In genomic region chr3:69160107-69160506, GRCh38 we compare ENCODE assay signal across 15 cellular contexts. TPM values are rescaled to one million over a fixed set of nuclear protein-coding genes. Genes with fewer than 3 reads are reported as not detected.
DNase-seq lines count a peak whose midpoint lies in the region; ATAC-seq and TF ChIP-seq lines count a peak whose summit lies in the region.
"Had no signal": no experiment of that assay in that cellular context is flagged by ENCODE, and none has a peak within 500 bp of the region (broad histone marks: within the 10 kb centered on the region; RNA-seq: fewer than 3 reads in every experiment).

No MANE protein-coding gene starts in this region.

- TF ChIP-seq CTCF in activated CD8-positive, alpha-beta T cell treated with anti-CD3 and anti-CD28 coated beads for 36 hours (IDR thresholded peaks at IDR 0.05) = no peak
- no peak for TF ChIP-seq CTCF in natural killer cell (IDR thresholded peaks at IDR 0.05)

- CTCF ChIA-PET in activated CD8-positive, alpha-beta T cell treated with anti-CD3 and anti-CD28 coated beads for 36 hours (lab: Charles Lee) = interaction anchor here (0.7 to 12.1 kb wide), 16 partner anchors 10 to 265 kb away, joined by 3 to 404 read pairs (median 11); no protein-coding TSS in a partner anchor
- CTCF ChIA-PET in activated CD8-positive, alpha-beta T cell treated with anti-CD3 and anti-CD28 coated beads, Interleukin-2, amount 10 ng/mL, durations not matched to agents 7 days and 5 days (lab: Charles Lee) = interaction anchor here (1.4 to 7.2 kb wide), 12 partner anchors 37 to 264 kb away, joined by 3 to 315 read pairs (median 20); partner anchors contain the start of gene LMOD3

- peaks cover 5% of the 10 kb centered on the region for H3K27me3 Mint-ChIP-seq in activated CD8-positive, alpha-beta T cell treated with anti-CD3 and anti-CD28 coated beads for 36 hours
- H3K27me3 Mint-ChIP-seq in activated CD8-positive, alpha-beta T cell treated with anti-CD3 and anti-CD28 coated beads, Interleukin-2, amount 10 ng/mL, durations not matched to agents 7 days and 5 days (ENCODE audit: low read depth) = peaks cover 7% of the 10 kb centered on the region
- peaks cover 0 to 10% of the 10 kb centered on the region in 2 donors for H3K27me3 Mint-ChIP-seq in natural killer cell treated with Interleukin-12 subunit alpha and Interleukin-12 subunit beta and Interleukin-15 and Interleukin-18, amount 100 ng/mL, for 72 hours
- H3K27me3 Mint-ChIP-seq in natural killer cell (ENCODE audit: low read depth in 2 of 2) = no peaks in the 10 kb centered on the region

- no peak for DNase-seq in activated CD8-positive, alpha-beta T cell treated with anti-CD3 and anti-CD28 coated beads for 36 hours
- no peak for DNase-seq in activated CD8-positive, alpha-beta T cell treated with anti-CD3 and anti-CD28 coated beads, Interleukin-2, amount 10 ng/mL, durations not matched to agents 7 days and 5 days
- no peak for DNase-seq in natural killer cell treated with Interleukin-12 subunit alpha and Interleukin-12 subunit beta and Interleukin-15 and Interleukin-18, amount 100 ng/mL, for 72 hours (ENCODE audit: low spot score)
- DNase-seq in natural killer cell (no peak), NCI-H2029 (lab: John Stamatoyannopoulos, UW) (no peak)
- no peak for DNase-seq in stimulated activated effector memory CD8-positive, alpha-beta T cell treated with anti-CD3 and anti-CD28 coated beads, Interleukin-12 subunit alpha, Interleukin-12 subunit beta, amount 100 ng/mL, for 72 hours (ENCODE audit: low spot score in 2 of 2)
- no peak for DNase-seq in stimulated activated CD4-positive, alpha-beta T cell treated with anti-CD3 and anti-CD28 coated beads, Interleukin-12 subunit alpha, Interleukin-12 subunit beta, amount 100 ng/mL, for 4 hours
- DNase-seq: 8988T; AML-193; Caco-2; CD8-positive, alpha-beta memory T cell; H9 had no signal

- no peak overlapping the region for H3K4me3 Mint-ChIP-seq in activated CD8-positive, alpha-beta T cell treated with anti-CD3 and anti-CD28 coated beads for 36 hours
- no peak overlapping the region for H3K4me3 Mint-ChIP-seq in activated CD8-positive, alpha-beta T cell treated with anti-CD3 and anti-CD28 coated beads, Interleukin-2, amount 10 ng/mL, durations not matched to agents 7 days and 5 days
- peak overlapping the region; percentile 63 for H3K4me3 Mint-ChIP-seq in natural killer cell treated with Interleukin-12 subunit alpha and Interleukin-12 subunit beta and Interleukin-15 and Interleukin-18, amount 100 ng/mL, for 72 hours
- no peak overlapping the region for H3K4me3 Mint-ChIP-seq in natural killer cell
- peak overlapping the region; percentile 44 for H3K4me3 Mint-ChIP-seq in stimulated activated effector memory CD8-positive, alpha-beta T cell treated with anti-CD3 and anti-CD28 coated beads, Interleukin-12 subunit alpha, Interleukin-12 subunit beta, amount 100 ng/mL, for 72 hours
- H3K4me3 Mint-ChIP-seq: CD8-positive, alpha-beta memory T cell; GM23338; H9 had no signal

- no peak overlapping the region for H3K27ac Mint-ChIP-seq in activated CD8-positive, alpha-beta T cell treated with anti-CD3 and anti-CD28 coated beads for 36 hours
- no peak overlapping the region for H3K27ac Mint-ChIP-seq in activated CD8-positive, alpha-beta T cell treated with anti-CD3 and anti-CD28 coated beads, Interleukin-2, amount 10 ng/mL, durations not matched to agents 7 days and 5 days
- H3K27ac Mint-ChIP-seq in natural killer cell treated with Interleukin-12 subunit alpha and Interleukin-12 subunit beta and Interleukin-15 and Interleukin-18, amount 100 ng/mL, for 72 hours = no peak overlapping the region
- H3K27ac Mint-ChIP-seq in natural killer cell = no peak overlapping the region
- H3K27ac Mint-ChIP-seq in stimulated activated effector memory CD8-positive, alpha-beta T cell treated with anti-CD3 and anti-CD28 coated beads, Interleukin-12 subunit alpha, Interleukin-12 subunit beta, amount 100 ng/mL, for 72 hours = no peak overlapping the region
- H3K27ac Mint-ChIP-seq: CD8-positive, alpha-beta memory T cell; GM23338; H9 had no signal

- intact Hi-C loops in activated CD8-positive, alpha-beta T cell treated with anti-CD3 and anti-CD28 coated beads for 36 hours (cut with micrococcal nuclease) = loop anchor here (5.0 kb wide), 3 partner anchors 37 to 267 kb away; partner anchors contain the start of gene LMOD3
- intact Hi-C loops in natural killer cell (cut with micrococcal nuclease) = no loop called here

- peaks cover 18% of the 10 kb centered on the region for H3K4me1 Mint-ChIP-seq in activated CD8-positive, alpha-beta T cell treated with anti-CD3 and anti-CD28 coated beads for 36 hours (ENCODE audit: low read depth)
- peaks cover 11% of the 10 kb centered on the region for H3K4me1 Mint-ChIP-seq in activated CD8-positive, alpha-beta T cell treated with anti-CD3 and anti-CD28 coated beads, Interleukin-2, amount 10 ng/mL, durations not matched to agents 7 days and 5 days (ENCODE audit: low read depth)
- peaks cover 8 to 11% of the 10 kb centered on the region in 2 donors for H3K4me1 Mint-ChIP-seq in natural killer cell treated with Interleukin-12 subunit alpha and Interleukin-12 subunit beta and Interleukin-15 and Interleukin-18, amount 100 ng/mL, for 72 hours (ENCODE audit: low read depth in 2 of 2)
- peaks cover 0 to 6% of the 10 kb centered on the region in 2 donors for H3K4me1 Mint-ChIP-seq in natural killer cell
- H3K4me1 Mint-ChIP-seq in stimulated activated effector memory CD8-positive, alpha-beta T cell treated with anti-CD3 and anti-CD28 coated beads, Interleukin-12 subunit alpha, Interleukin-12 subunit beta, amount 100 ng/mL, for 72 hours = peaks cover 20% of the 10 kb centered on the region

- no peaks in the 10 kb centered on the region for H3K36me3 Mint-ChIP-seq in activated CD8-positive, alpha-beta T cell treated with anti-CD3 and anti-CD28 coated beads for 36 hours (ENCODE audit: low read depth)
- no peaks in the 10 kb centered on the region for H3K36me3 Mint-ChIP-seq in activated CD8-positive, alpha-beta T cell treated with anti-CD3 and anti-CD28 coated beads, Interleukin-2, amount 10 ng/mL, durations not matched to agents 7 days and 5 days (ENCODE audit: low read depth)
- no peaks in the 10 kb centered on the region for H3K36me3 Mint-ChIP-seq in natural killer cell treated with Interleukin-12 subunit alpha and Interleukin-12 subunit beta and Interleukin-15 and Interleukin-18, amount 100 ng/mL, for 72 hours
- H3K36me3 Mint-ChIP-seq in natural killer cell = no peaks in the 10 kb centered on the region
- no peaks in the 10 kb centered on the region for H3K36me3 Mint-ChIP-seq in stimulated activated effector memory CD8-positive, alpha-beta T cell treated with anti-CD3 and anti-CD28 coated beads, Interleukin-12 subunit alpha, Interleukin-12 subunit beta, amount 100 ng/mL, for 72 hours
- H3K36me3 Mint-ChIP-seq: CD8-positive, alpha-beta memory T cell had no signal

- H3K9me3 Mint-ChIP-seq in activated CD8-positive, alpha-beta T cell treated with anti-CD3 and anti-CD28 coated beads for 36 hours = no peaks in the 10 kb centered on the region
- no peaks in the 10 kb centered on the region for H3K9me3 Mint-ChIP-seq in activated CD8-positive, alpha-beta T cell treated with anti-CD3 and anti-CD28 coated beads, Interleukin-2, amount 10 ng/mL, durations not matched to agents 7 days and 5 days (ENCODE audit: insufficient read depth)
- H3K9me3 Mint-ChIP-seq in natural killer cell treated with Interleukin-12 subunit alpha and Interleukin-12 subunit beta and Interleukin-15 and Interleukin-18, amount 100 ng/mL, for 72 hours = no peaks in the 10 kb centered on the region
- H3K9me3 Mint-ChIP-seq in natural killer cell = no peaks in the 10 kb centered on the region
- no peaks in the 10 kb centered on the region for H3K9me3 Mint-ChIP-seq in stimulated activated effector memory CD8-positive, alpha-beta T cell treated with anti-CD3 and anti-CD28 coated beads, Interleukin-12 subunit alpha, Interleukin-12 subunit beta, amount 100 ng/mL, for 72 hours
- H3K9me3 Mint-ChIP-seq: CD8-positive, alpha-beta memory T cell; GM23338; H9 had no signal

- peak; percentile 60 for ATAC-seq in activated CD8-positive, alpha-beta T cell treated with anti-CD3 and anti-CD28 coated beads for 36 hours
- ATAC-seq in activated CD8-positive, alpha-beta T cell treated with anti-CD3 and anti-CD28 coated beads, Interleukin-2, amount 10 ng/mL, durations not matched to agents 7 days and 5 days = no peak
- peak in 1 of 2 donors; percentile 47 for ATAC-seq in natural killer cell treated with Interleukin-12 subunit alpha and Interleukin-12 subunit beta and Interleukin-15 and Interleukin-18, amount 100 ng/mL, for 72 hours
- ATAC-seq in natural killer cell = no peak
- peak; percentile 57 for ATAC-seq in stimulated activated effector memory CD8-positive, alpha-beta T cell treated with anti-CD3 and anti-CD28 coated beads, Interleukin-12 subunit alpha, Interleukin-12 subunit beta, amount 100 ng/mL, for 72 hours
- ATAC-seq: GM23338, HepG2 had no signal

- POLR2A ChIA-PET in activated CD8-positive, alpha-beta T cell treated with anti-CD3 and anti-CD28 coated beads for 36 hours (lab: Charles Lee) = interaction anchor here (0.9 to 1.1 kb wide), 3 partner anchors 76 to 145 kb away, joined by 3 read pairs; no protein-coding TSS in a partner anchor
- POLR2A ChIA-PET in activated CD8-positive, alpha-beta T cell treated with anti-CD3 and anti-CD28 coated beads, Interleukin-2, amount 10 ng/mL, durations not matched to agents 7 days and 5 days (lab: Charles Lee) = no interaction called here

RNA-seq across cellular contexts. Expression of gene LMOD3, which starts 37.7 kb away (rescaled TPM):
- total RNA-seq in activated CD8-positive, alpha-beta T cell treated with anti-CD3 and anti-CD28 coated beads for 36 hours = not detected
- total RNA-seq in activated CD8-positive, alpha-beta T cell treated with anti-CD3 and anti-CD28 coated beads, Interleukin-2, amount 10 ng/mL, durations not matched to agents 7 days and 5 days = not detected
- total RNA-seq in natural killer cell treated with Interleukin-12 subunit alpha and Interleukin-12 subunit beta and Interleukin-15 and Interleukin-18, amount 100 ng/mL, for 72 hours = not detected
- not detected for total RNA-seq in natural killer cell
- total RNA-seq: Caco-2; CD8-positive, alpha-beta memory T cell; Daoy; GM23338; H9; HepG2 had no signal

Comparison
In these comparisons a context has a peak if more than half of its experiments do, and no peak if none do; other contexts are left out.
1. ATAC-seq: peak in activated CD8-positive, alpha-beta T cell treated with anti-CD3 and anti-CD28 coated beads for 36 hours (single experiment) and stimulated activated effector memory CD8-positive, alpha-beta T cell treated with anti-CD3 and anti-CD28 coated beads, Interleukin-12 subunit alpha, Interleukin-12 subunit beta, amount 100 ng/mL, for 72 hours (single experiment); none in activated CD8-positive, alpha-beta T cell treated with anti-CD3 and anti-CD28 coated beads, Interleukin-2, amount 10 ng/mL, durations not matched to agents 7 days and 5 days (single experiment) and natural killer cell (0 of 3).
2. H3K4me3 Mint-ChIP-seq: peak in natural killer cell treated with Interleukin-12 subunit alpha and Interleukin-12 subunit beta and Interleukin-15 and Interleukin-18, amount 100 ng/mL, for 72 hours (single experiment) and stimulated activated effector memory CD8-positive, alpha-beta T cell treated with anti-CD3 and anti-CD28 coated beads, Interleukin-12 subunit alpha, Interleukin-12 subunit beta, amount 100 ng/mL, for 72 hours (single experiment); none in activated CD8-positive, alpha-beta T cell treated with anti-CD3 and anti-CD28 coated beads for 36 hours (single experiment), activated CD8-positive, alpha-beta T cell treated with anti-CD3 and anti-CD28 coated beads, Interleukin-2, amount 10 ng/mL, durations not matched to agents 7 days and 5 days (single experiment) and natural killer cell (single experiment).